ENCODE assay signal across 8 cellular contexts in the genomic region with DNA sequence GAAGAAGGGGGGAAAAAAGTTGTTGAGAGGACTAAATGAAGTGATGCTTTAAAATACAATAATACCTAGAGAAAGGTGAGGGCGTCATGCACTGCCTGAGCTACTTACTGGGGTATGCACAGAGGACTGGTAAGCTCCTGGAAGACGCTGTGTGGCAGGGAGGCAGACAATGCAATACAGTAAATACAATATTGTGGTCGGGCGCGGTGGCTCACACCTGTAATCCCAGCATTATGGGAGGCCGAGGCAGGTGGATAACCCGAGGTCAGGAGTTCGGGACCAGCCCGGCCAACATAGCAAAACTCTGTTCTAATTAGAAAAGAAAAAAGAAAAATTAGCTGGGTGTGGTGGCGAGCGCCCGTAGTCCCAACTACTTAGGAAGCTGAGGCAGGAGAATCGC. TPM values are rescaled to one million over a fixed set of nuclear protein-coding genes. Genes with fewer than 3 reads are reported as not detected.
A peak's percentile ranks its signal among the peaks of the same experiment; 100 is the strongest.
DNase-seq lines count a peak whose midpoint lies in the region; ATAC-seq and TF ChIP-seq lines count a peak whose summit lies in the region.

No MANE protein-coding gene starts in this region.

- H3K27ac Mint-ChIP-seq in dendritic cell treated with granulocyte-macrophage colony-stimulating factor and Interleukin-4, amounts not matched to agents 40 ng/mL and 50 ng/mL, for 4 days, result no peak overlapping the region
- H3K27ac Mint-ChIP-seq in naive thymus-derived CD8-positive, alpha-beta T cell, result peak overlapping the region; percentile 74 to 97 (median 93)

- CTCF ChIA-PET in HEK293T (lab: Yijun Ruan, JAX), result no interaction called here

- no peaks in the 10 kb centered on the region for H3K9me3 ChIP-seq in HUES64 (ENCODE audit: insufficient read depth, low read depth, low read length)

- H3K9me3 Mint-ChIP-seq in dendritic cell treated with granulocyte-macrophage colony-stimulating factor and Interleukin-4, amounts not matched to agents 40 ng/mL and 50 ng/mL, for 4 days, result no peaks in the 10 kb centered on the region
- H3K9me3 Mint-ChIP-seq in naive thymus-derived CD8-positive, alpha-beta T cell, result no peaks in the 10 kb centered on the region

- peaks cover 42% of the 10 kb centered on the region for H3K27me3 ChIP-seq in HUES64 (ENCODE audit: insufficient read depth, low read length)

- no peaks in the 10 kb centered on the region for H3K36me3 Mint-ChIP-seq in dendritic cell treated with granulocyte-macrophage colony-stimulating factor and Interleukin-4, amounts not matched to agents 40 ng/mL and 50 ng/mL, for 4 days (ENCODE audit: low read depth)
- H3K36me3 Mint-ChIP-seq in naive thymus-derived CD8-positive, alpha-beta T cell, result no peaks in the 10 kb centered on the region

- no peak for TF ChIP-seq CTCF in 22Rv1 (IDR thresholded peaks at IDR 0.05)

- peak overlapping the region; percentile 61 for H3K4me3 Mint-ChIP-seq in dendritic cell treated with granulocyte-macrophage colony-stimulating factor and Interleukin-4, amounts not matched to agents 40 ng/mL and 50 ng/mL, for 4 days
- H3K4me3 Mint-ChIP-seq in naive thymus-derived CD8-positive, alpha-beta T cell, result peak overlapping the region; percentile 81 to 97 (median 91)

- peak overlapping the region; percentile 81 for H3K4me3 ChIP-seq in HUES64 (ENCODE audit: low read length)

- 68% methylated on average over 13 of the region's 13 CpGs for WGBS in HUES64

- DNase-seq in naive thymus-derived CD8-positive, alpha-beta T cell, result no peak
- no peak for DNase-seq in HEK293T (ENCODE audit: extremely low spot score)
- no peak for DNase-seq in NCI-H345 treated with DMSO at 0.1 percent for 48 hours (lab: John Stamatoyannopoulos, UW; ENCODE audit: unreplicated experiment)

- H3K36me3 ChIP-seq in HUES64 (ENCODE audit: insufficient read depth, low read length), result no peaks in the 10 kb centered on the region

- H3K27me3 Mint-ChIP-seq in dendritic cell treated with granulocyte-macrophage colony-stimulating factor and Interleukin-4, amounts not matched to agents 40 ng/mL and 50 ng/mL, for 4 days, result peaks cover 29% of the 10 kb centered on the region
- H3K27me3 Mint-ChIP-seq in naive thymus-derived CD8-positive, alpha-beta T cell, result peaks cover 0 to 8% (median 0%) of the 10 kb centered on the region in 5 donors

- ATAC-seq in naive thymus-derived CD8-positive, alpha-beta T cell, result no peak
- ATAC-seq in HG02938 (IDR thresholded peaks at IDR 0.05; ENCODE audit: unreplicated experiment), result no peak
- no peak for ATAC-seq in HG02970 (IDR thresholded peaks at IDR 0.05; ENCODE audit: low FRiP score, unreplicated experiment)

- H3K9ac ChIP-seq in HUES64 (ENCODE audit: low read depth, low read length), result no peak overlapping the region

- peak overlapping the region; percentile 88 for H3K27ac ChIP-seq in 22Rv1
- H3K27ac ChIP-seq in HUES64 (ENCODE audit: low read depth, low read length), result no peak overlapping the region

- POLR2A ChIA-PET in naive thymus-derived CD8-positive, alpha-beta T cell (lab: Charles Lee), result interaction anchor here (1.6 to 1.9 kb wide), 2 partner anchors 12 to 148 kb away, joined by 3 to 6 read pairs; no protein-coding TSS in a partner anchor
- POLR2A ChIA-PET in HEK293T (lab: Yijun Ruan, JAX), result no interaction called here

- peaks cover 11% of the 10 kb centered on the region for H3K4me1 ChIP-seq in HUES64 (ENCODE audit: insufficient read depth, low read length)

- peaks cover 19% of the 10 kb centered on the region for H3K4me1 Mint-ChIP-seq in dendritic cell treated with granulocyte-macrophage colony-stimulating factor and Interleukin-4, amounts not matched to agents 40 ng/mL and 50 ng/mL, for 4 days (ENCODE audit: low read depth)
- peaks cover 21 to 37% (median 32%) of the 10 kb centered on the region in 4 donors for H3K4me1 Mint-ChIP-seq in naive thymus-derived CD8-positive, alpha-beta T cell

- intact Hi-C loops in dendritic cell treated with granulocyte-macrophage colony-stimulating factor and Interleukin-4, amounts not matched to agents 40 ng/mL and 50 ng/mL, for 4 days (cut with micrococcal nuclease), result no loop called here

TF ChIP-seq in HEK293T, 16 proteins besides CTCF, POLR2A, EP300 and RAD21:
- TF ChIP-seq SUZ12 (IDR thresholded peaks at IDR 0.05), result no peak
- no peak for TF ChIP-seq FOXA1 (IDR thresholded peaks at IDR 0.05)
- no peak for TF ChIP-seq BHLHE40 (IDR thresholded peaks at IDR 0.05; ENCODE audit: borderline replicate concordance)
- no peak for TF ChIP-seq FOXK2 (IDR thresholded peaks at IDR 0.05)
- no peak for TF ChIP-seq SP1 (IDR thresholded peaks at IDR 0.05)
- no peak for TF ChIP-seq FOXM1 (IDR thresholded peaks at IDR 0.05; ENCODE audit: borderline replicate concordance)
- no peak for TF ChIP-seq ELF4 (IDR thresholded peaks at IDR 0.05)
- TF ChIP-seq, protein P1, sequence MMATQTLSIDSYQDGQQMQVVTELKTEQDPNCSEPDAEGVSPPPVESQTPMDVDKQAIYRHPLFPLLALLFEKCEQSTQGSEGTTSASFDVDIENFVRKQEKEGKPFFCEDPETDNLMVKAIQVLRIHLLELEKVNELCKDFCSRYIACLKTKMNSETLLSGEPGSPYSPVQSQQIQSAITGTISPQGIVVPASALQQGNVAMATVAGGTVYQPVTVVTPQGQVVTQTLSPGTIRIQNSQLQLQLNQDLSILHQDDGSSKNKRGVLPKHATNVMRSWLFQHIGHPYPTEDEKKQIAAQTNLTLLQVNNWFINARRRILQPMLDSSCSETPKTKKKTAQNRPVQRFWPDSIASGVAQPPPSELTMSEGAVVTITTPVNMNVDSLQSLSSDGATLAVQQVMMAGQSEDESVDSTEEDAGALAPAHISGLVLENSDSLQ (IDR thresholded peaks at IDR 0.05), result no peak
- TF ChIP-seq NFRKB (IDR thresholded peaks at IDR 0.05), result no peak
- no peak for TF ChIP-seq ZNF384 (IDR thresholded peaks at IDR 0.05)
- no peak for TF ChIP-seq HDGF (IDR thresholded peaks at IDR 0.05; ENCODE audit: borderline replicate concordance)
- TF ChIP-seq TARDBP (IDR thresholded peaks at IDR 0.05), result no peak
- TF ChIP-seq ARNT (IDR thresholded peaks at IDR 0.05), result no peak
- no peak; the same call in 1 of the 2 replicates for TF ChIP-seq L3MBTL2 (conservative IDR thresholded peaks at IDR 0.05)
- no peak for TF ChIP-seq LEF1 (IDR thresholded peaks at IDR 0.05; ENCODE audit: borderline replicate concordance)

RNA-seq across cellular contexts. Expression of gene SYTL2, which starts 0.7 kb away (rescaled TPM):
- 5.4 TPM for polyA plus RNA-seq in HUES64 (2013, experiment 1 of 2)
- 7.9 TPM for polyA plus RNA-seq in HUES64 (2013, experiment 2 of 2)
- 10 to 100 TPM; 26.0 to 32.7 TPM for total RNA-seq in naive thymus-derived CD8-positive, alpha-beta T cell
- 10 to 100 TPM; 11.8 to 27.9 (median 18.0) TPM for polyA plus RNA-seq in naive thymus-derived CD8-positive, alpha-beta T cell

RNA-seq across cellular contexts. Expression of gene CCDC83, which starts 43.6 kb away (rescaled TPM):
- polyA plus RNA-seq in HUES64 (2013, experiment 1 of 2), result not detected
- polyA plus RNA-seq in HUES64 (2013, experiment 2 of 2), result not detected
- not detected for total RNA-seq in naive thymus-derived CD8-positive, alpha-beta T cell
- polyA plus RNA-seq in naive thymus-derived CD8-positive, alpha-beta T cell, result not detected
